26 cellular contexts compared by ENCODE assay signal in genomic region chr1:119781434-119782210, GRCh38. TPM values are rescaled to one million over a fixed set of nuclear protein-coding genes. Genes with fewer than 3 reads are reported as not detected.
"Had no signal": no experiment of that assay in that cellular context is flagged by ENCODE, and none has a peak within 500 bp of the region (broad histone marks: within the 10 kb centered on the region; RNA-seq: fewer than 3 reads in every experiment).

No MANE protein-coding gene starts in this region.

- H3K36me3 ChIP-seq: thoracic aorta, upper lobe of left lung had no signal

- H3K9me3 ChIP-seq: thoracic aorta, upper lobe of left lung had no signal

- ATAC-seq: activated CD8-positive, alpha-beta T cell treated with anti-CD3 and anti-CD28 coated beads, Interleukin-2, amount 10 ng/mL, durations not matched to agents 7 days and 5 days; activated naive CD4-positive, alpha-beta T cell treated with anti-CD3 and anti-CD28 coated beads, Interleukin-2, amount 50 U/mL, for 72 hours; activated T-helper 17 cell treated with anti-CD3 and anti-CD28 coated beads, Interleukin-2, amount 50 U/mL, for 72 hours; left ventricle myocardium superior; sciatic nerve; T-cell had no signal

- H3K9me3 Mint-ChIP-seq: activated naive CD4-positive, alpha-beta T cell treated with anti-CD3 and anti-CD28 coated beads, Interleukin-2, amount 50 U/mL, for 72 hours; activated T-cell treated with anti-CD3 and anti-CD28 coated beads, Interleukin-2, amount 50 U/mL, for 24 hours; activated T-helper 17 cell treated with anti-CD3 and anti-CD28 coated beads, Interleukin-2, amount 50 U/mL, for 72 hours; brain; memory B cell; natural killer cell treated with Interleukin-12 subunit alpha and Interleukin-12 subunit beta and Interleukin-15 and Interleukin-18, amount 100 ng/mL, for 72 hours; T-cell; T-helper 2 cell treated with Interferon-gamma antibody and Interleukin-4, amounts not matched to agents 5 μg/mL and 100 μg/mL, for 36 hours had no signal

- H3K36me3 Mint-ChIP-seq: activated naive CD4-positive, alpha-beta T cell treated with anti-CD3 and anti-CD28 coated beads, Interleukin-2, amount 50 U/mL, for 72 hours; brain; memory B cell; natural killer cell treated with Interleukin-12 subunit alpha and Interleukin-12 subunit beta and Interleukin-15 and Interleukin-18, amount 100 ng/mL, for 72 hours; T-cell had no signal

- H3K4me3 ChIP-seq: smooth muscle cell, thoracic aorta, upper lobe of left lung had no signal

- H3K27ac ChIP-seq: thoracic aorta, upper lobe of left lung had no signal

- H3K27ac Mint-ChIP-seq: activated CD8-positive, alpha-beta T cell treated with anti-CD3 and anti-CD28 coated beads, Interleukin-2, amount 10 ng/mL, durations not matched to agents 7 days and 5 days; activated naive CD4-positive, alpha-beta T cell treated with anti-CD3 and anti-CD28 coated beads, Interleukin-2, amount 50 U/mL, for 72 hours; activated T-cell treated with anti-CD3 and anti-CD28 coated beads, Interleukin-2, amount 50 U/mL, for 24 hours; activated T-helper 17 cell treated with anti-CD3 and anti-CD28 coated beads, Interleukin-2, amount 50 U/mL, for 72 hours; memory B cell; natural killer cell treated with Interleukin-12 subunit alpha and Interleukin-12 subunit beta and Interleukin-15 and Interleukin-18, amount 100 ng/mL, for 72 hours; T-cell; T-helper 2 cell treated with Interferon-gamma antibody and Interleukin-4, amounts not matched to agents 5 μg/mL and 100 μg/mL, for 36 hours had no signal

- DNase-seq: activated CD4-positive, alpha-beta T cell treated with anti-CD3 and anti-CD28 coated beads for 1 hour; activated CD4-positive, alpha-beta T cell treated with anti-CD3 and anti-CD28 coated beads, Interleukin-2, amount 50 U/mL, for 1 hour; activated CD8-positive, alpha-beta memory T cell treated with anti-CD3 and anti-CD28 coated beads, Interleukin-2, amount 50 U/mL, for 4 hours; activated CD8-positive, alpha-beta T cell treated with anti-CD3 and anti-CD28 coated beads, Interleukin-2, amount 10 ng/mL, durations not matched to agents 7 days and 5 days; activated T-cell treated with anti-CD3 and anti-CD28 coated beads, Interleukin-2, amount 50 U/mL, for 24 hours; aorta; effector memory CD4-positive, alpha-beta T cell; hippocampal formation; left ventricle myocardium superior; stimulated activated CD4-positive, alpha-beta T cell treated with anti-CD3 and anti-CD28 coated beads, Interleukin-15, amount 100 ng/mL, for 24 hours; stimulated activated CD4-positive, alpha-beta T cell treated with anti-CD3 and anti-CD28 coated beads, Interleukin-2, amount 100 ng/mL, for 48 hours; stimulated activated naive CD4-positive, alpha-beta T cell treated with Interleukin-2 at 50 U/mL for 16 hours; T-cell; upper lobe of left lung had no signal

- H3K4me1 Mint-ChIP-seq: activated T-helper 17 cell treated with anti-CD3 and anti-CD28 coated beads, Interleukin-2, amount 50 U/mL, for 72 hours; memory B cell; T-cell had no signal

- H3K4me3 Mint-ChIP-seq: activated CD8-positive, alpha-beta T cell treated with anti-CD3 and anti-CD28 coated beads, Interleukin-2, amount 10 ng/mL, durations not matched to agents 7 days and 5 days; activated T-cell treated with anti-CD3 and anti-CD28 coated beads, Interleukin-2, amount 50 U/mL, for 24 hours; activated T-helper 17 cell treated with anti-CD3 and anti-CD28 coated beads, Interleukin-2, amount 50 U/mL, for 72 hours; brain; memory B cell; natural killer cell treated with Interleukin-12 subunit alpha and Interleukin-12 subunit beta and Interleukin-15 and Interleukin-18, amount 100 ng/mL, for 72 hours; T-cell; T-helper 2 cell treated with Interferon-gamma antibody and Interleukin-4, amounts not matched to agents 5 μg/mL and 100 μg/mL, for 36 hours had no signal

- H3K27me3 ChIP-seq: upper lobe of left lung had no signal

RNA-seq across cellular contexts. Expression of gene HMGCS2, which starts 12.9 kb away (rescaled TPM):
- total RNA-seq: activated CD8-positive, alpha-beta T cell treated with anti-CD3 and anti-CD28 coated beads, Interleukin-2, amount 10 ng/mL, durations not matched to agents 7 days and 5 days; activated naive CD4-positive, alpha-beta T cell treated with anti-CD3 and anti-CD28 coated beads, Interleukin-2, amount 50 U/mL, for 72 hours; activated T-helper 17 cell treated with anti-CD3 and anti-CD28 coated beads, Interleukin-2, amount 50 U/mL, for 72 hours; aorta; dermis microvascular lymphatic vessel endothelial cell; frontal cortex; natural killer cell treated with Interleukin-12 subunit alpha and Interleukin-12 subunit beta and Interleukin-15 and Interleukin-18, amount 100 ng/mL, for 72 hours; sciatic nerve; smooth muscle cell had no signal
- polyA plus RNA-seq: smooth muscle cell had no signal

RNA-seq across cellular contexts. Expression of gene REG4, which starts 29.6 kb away (rescaled TPM):
- total RNA-seq: aorta, cardiac septum, dermis microvascular lymphatic vessel endothelial cell, frontal cortex, left ventricle myocardium superior, sciatic nerve, smooth muscle cell, upper lobe of left lung had no signal
- polyA plus RNA-seq: smooth muscle cell had no signal
